In the genomic region with DNA sequence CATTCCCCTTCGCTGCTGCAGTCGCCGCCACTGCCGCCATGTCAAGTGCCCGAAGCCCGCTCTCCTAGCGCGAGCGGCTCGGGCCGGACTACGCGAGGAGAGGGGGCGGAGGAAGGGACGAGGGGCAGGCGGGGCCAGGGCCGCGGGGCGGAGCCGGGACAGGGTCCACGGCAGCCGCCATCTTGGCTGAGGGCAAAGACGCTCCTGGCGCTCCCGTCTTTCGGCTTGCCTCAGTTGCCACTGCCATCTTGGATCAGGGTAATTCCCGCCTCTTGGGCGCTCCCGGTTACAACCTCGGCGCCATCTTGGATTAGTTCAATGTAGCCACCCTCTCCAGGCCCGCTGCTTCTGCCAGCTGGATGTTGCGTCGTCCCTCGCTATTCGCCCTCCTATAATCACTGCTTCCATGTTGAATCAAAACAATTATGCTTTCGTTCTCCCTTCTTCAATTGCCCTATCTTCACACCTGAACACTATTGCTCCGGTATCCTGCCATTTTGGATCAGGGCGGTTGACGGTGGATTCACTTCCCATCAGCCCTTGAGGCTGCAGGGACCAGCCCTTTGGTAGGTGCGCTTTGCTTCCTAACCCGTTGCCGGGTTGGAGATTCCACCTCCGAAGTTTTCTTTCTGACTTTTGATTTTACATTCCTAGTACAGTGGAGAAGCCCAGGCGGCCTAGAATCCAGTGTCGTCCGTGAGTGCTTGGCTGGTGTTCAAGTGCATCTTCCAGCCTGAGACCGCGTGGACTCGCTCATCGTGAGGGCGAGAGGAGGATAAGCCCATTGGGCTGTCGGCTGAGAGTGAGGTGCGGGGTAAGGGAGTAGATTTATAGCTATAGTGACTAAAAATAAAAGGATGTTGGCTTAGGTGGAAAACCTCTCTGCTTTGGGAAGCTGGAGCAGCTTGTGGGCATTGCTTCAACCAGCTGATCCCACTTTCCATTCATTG, we compare ENCODE assay signal across 1 cellular context.
TF ChIP-seq lines count a peak whose summit lies in the region.

A gene with protein sequence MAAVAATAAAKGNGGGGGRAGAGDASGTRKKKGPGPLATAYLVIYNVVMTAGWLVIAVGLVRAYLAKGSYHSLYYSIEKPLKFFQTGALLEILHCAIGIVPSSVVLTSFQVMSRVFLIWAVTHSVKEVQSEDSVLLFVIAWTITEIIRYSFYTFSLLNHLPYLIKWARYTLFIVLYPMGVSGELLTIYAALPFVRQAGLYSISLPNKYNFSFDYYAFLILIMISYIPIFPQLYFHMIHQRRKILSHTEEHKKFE (minus strand): TSS at position 66 of the 950 bp plus-strand sequence. CDS start 26 bp downstream, at position 40.

TF ChIP-seq in HepG2, 621 proteins besides CTCF, POLR2A, EP300 and RAD21 (continued from another document and continues in another):
- TF ChIP-seq, protein P1, sequence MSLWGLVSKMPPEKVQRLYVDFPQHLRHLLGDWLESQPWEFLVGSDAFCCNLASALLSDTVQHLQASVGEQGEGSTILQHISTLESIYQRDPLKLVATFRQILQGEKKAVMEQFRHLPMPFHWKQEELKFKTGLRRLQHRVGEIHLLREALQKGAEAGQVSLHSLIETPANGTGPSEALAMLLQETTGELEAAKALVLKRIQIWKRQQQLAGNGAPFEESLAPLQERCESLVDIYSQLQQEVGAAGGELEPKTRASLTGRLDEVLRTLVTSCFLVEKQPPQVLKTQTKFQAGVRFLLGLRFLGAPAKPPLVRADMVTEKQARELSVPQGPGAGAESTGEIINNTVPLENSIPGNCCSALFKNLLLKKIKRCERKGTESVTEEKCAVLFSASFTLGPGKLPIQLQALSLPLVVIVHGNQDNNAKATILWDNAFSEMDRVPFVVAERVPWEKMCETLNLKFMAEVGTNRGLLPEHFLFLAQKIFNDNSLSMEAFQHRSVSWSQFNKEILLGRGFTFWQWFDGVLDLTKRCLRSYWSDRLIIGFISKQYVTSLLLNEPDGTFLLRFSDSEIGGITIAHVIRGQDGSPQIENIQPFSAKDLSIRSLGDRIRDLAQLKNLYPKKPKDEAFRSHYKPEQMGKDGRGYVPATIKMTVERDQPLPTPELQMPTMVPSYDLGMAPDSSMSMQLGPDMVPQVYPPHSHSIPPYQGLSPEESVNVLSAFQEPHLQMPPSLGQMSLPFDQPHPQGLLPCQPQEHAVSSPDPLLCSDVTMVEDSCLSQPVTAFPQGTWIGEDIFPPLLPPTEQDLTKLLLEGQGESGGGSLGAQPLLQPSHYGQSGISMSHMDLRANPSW (CRISPR knock-in tag; IDR thresholded peaks at IDR 0.05; ENCODE audit: borderline replicate concordance): peak; percentile 18; the same call in 1 of the 2 replicates
- no peak; the same call in 1 of the 2 replicates for TF ChIP-seq CREB3 (CRISPR knock-in tag; IDR thresholded peaks at IDR 0.05)
- TF ChIP-seq MTF2 (CRISPR knock-in tag; IDR thresholded peaks at IDR 0.05; ENCODE audit: borderline replicate concordance): no peak
- peak; percentile 90 for TF ChIP-seq ZMYM4 (CRISPR knock-in tag; IDR thresholded peaks at IDR 0.05)
- TF ChIP-seq RBFOX2 (IDR thresholded peaks at IDR 0.05; ENCODE audit: low read depth, low read length): peak; percentile 97
- no peak for TF ChIP-seq NR3C1 (CRISPR knock-in tag; IDR thresholded peaks at IDR 0.05)
- TF ChIP-seq SRY (CRISPR knock-in tag; IDR thresholded peaks at IDR 0.05): peak; percentile 64; the same call in 1 of the 2 replicates
- peak; percentile 72 for TF ChIP-seq HNRNPK (IDR thresholded peaks at IDR 0.05; ENCODE audit: low read depth, low read length, poor library complexity, severe bottlenecking)
- no peak for TF ChIP-seq ZBTB1 (CRISPR knock-in tag; IDR thresholded peaks at IDR 0.05; ENCODE audit: borderline replicate concordance)
- TF ChIP-seq HOXA3 (CRISPR knock-in tag; IDR thresholded peaks at IDR 0.05): peak; percentile 99
- TF ChIP-seq FOXC1 (CRISPR knock-in tag; IDR thresholded peaks at IDR 0.05; ENCODE audit: borderline replicate concordance): peak; percentile 46; the same call in 1 of the 2 replicates
- no peak for TF ChIP-seq NFATC3 (CRISPR knock-in tag; IDR thresholded peaks at IDR 0.05)
- no peak for TF ChIP-seq KDM6A (CRISPR knock-in tag; IDR thresholded peaks at IDR 0.05; ENCODE audit: low read depth)
- TF ChIP-seq ZNF224 (CRISPR knock-in tag; IDR thresholded peaks at IDR 0.05): no peak
- no peak for TF ChIP-seq ZKSCAN1 (IDR thresholded peaks at IDR 0.05; ENCODE audit: low read length)
- no peak for TF ChIP-seq BHLHE40 (IDR thresholded peaks at IDR 0.05; ENCODE audit: low read length)
- TF ChIP-seq SETDB1 (CRISPR knock-in tag; IDR thresholded peaks at IDR 0.05; ENCODE audit: borderline replicate concordance): no peak
- TF ChIP-seq GLMP (CRISPR knock-in tag; IDR thresholded peaks at IDR 0.05; ENCODE audit: borderline replicate concordance): no peak
- TF ChIP-seq ZNF770 (CRISPR knock-in tag; IDR thresholded peaks at IDR 0.05): peak; percentile 40; the same call in 1 of the 2 replicates
- TF ChIP-seq ZNF788 (CRISPR knock-in tag; IDR thresholded peaks at IDR 0.05; ENCODE audit: borderline replicate concordance): peak; percentile 78; the same call in 1 of the 2 replicates
- TF ChIP-seq MAZ (IDR thresholded peaks at IDR 0.05; ENCODE audit: borderline replicate concordance, low read depth, low read length): peak; percentile 74
- peak; percentile 73 for TF ChIP-seq MAZ (CRISPR knock-in tag; IDR thresholded peaks at IDR 0.05; ENCODE audit: low read depth)
- TF ChIP-seq TSC22D2 (CRISPR knock-in tag; IDR thresholded peaks at IDR 0.05; ENCODE audit: borderline replicate concordance): no peak; the same call in 1 of the 2 replicates
- no peak; the same call in 1 of the 2 replicates for TF ChIP-seq MED1 (CRISPR knock-in tag; IDR thresholded peaks at IDR 0.05)
- peak; percentile 40; the same call in 1 of the 2 replicates for TF ChIP-seq CHD2 (IDR thresholded peaks at IDR 0.05; ENCODE audit: low read depth, low read length)
- TF ChIP-seq PAX8 (CRISPR knock-in tag; IDR thresholded peaks at IDR 0.05; ENCODE audit: borderline replicate concordance): no peak
- TF ChIP-seq RFX1 (IDR thresholded peaks at IDR 0.05): no peak
- no peak for TF ChIP-seq IKZF1 (IDR thresholded peaks at IDR 0.05)
- no peak; the same call in 1 of the 2 replicates for TF ChIP-seq ZNF33B (CRISPR knock-in tag; IDR thresholded peaks at IDR 0.05)
- peak; percentile 47; the same call in 1 of the 2 replicates for TF ChIP-seq FOXA3 (CRISPR knock-in tag; IDR thresholded peaks at IDR 0.05)
- peak; percentile 49; the same call in 1 of the 2 replicates for TF ChIP-seq ZNF747 (CRISPR knock-in tag; IDR thresholded peaks at IDR 0.05; ENCODE audit: borderline replicate concordance)
- 0 out of 2 replicates have a peak, but pooled peaks have one; percentile 60 for TF ChIP-seq ZNF670 (CRISPR knock-in tag; IDR thresholded peaks at IDR 0.05; ENCODE audit: borderline replicate concordance)
- no peak for TF ChIP-seq SCMH1 (CRISPR knock-in tag; IDR thresholded peaks at IDR 0.05; ENCODE audit: borderline replicate concordance)
- no peak for TF ChIP-seq ZBTB8A (CRISPR knock-in tag; IDR thresholded peaks at IDR 0.05; ENCODE audit: borderline replicate concordance, low read depth)
- TF ChIP-seq MLLT10 (CRISPR knock-in tag; IDR thresholded peaks at IDR 0.05): no peak
- peak; percentile 83; the same call in 1 of the 2 replicates for TF ChIP-seq TMF1 (CRISPR knock-in tag; IDR thresholded peaks at IDR 0.05; ENCODE audit: low read depth)
- no peak for TF ChIP-seq ZNF660 (CRISPR knock-in tag; IDR thresholded peaks at IDR 0.05; ENCODE audit: borderline replicate concordance, low read depth)
- no peak for TF ChIP-seq CC2D1A (CRISPR knock-in tag; IDR thresholded peaks at IDR 0.05)
- TF ChIP-seq ZNF687 (CRISPR knock-in tag; IDR thresholded peaks at IDR 0.05): peak; percentile 91
- TF ChIP-seq, protein P2, sequence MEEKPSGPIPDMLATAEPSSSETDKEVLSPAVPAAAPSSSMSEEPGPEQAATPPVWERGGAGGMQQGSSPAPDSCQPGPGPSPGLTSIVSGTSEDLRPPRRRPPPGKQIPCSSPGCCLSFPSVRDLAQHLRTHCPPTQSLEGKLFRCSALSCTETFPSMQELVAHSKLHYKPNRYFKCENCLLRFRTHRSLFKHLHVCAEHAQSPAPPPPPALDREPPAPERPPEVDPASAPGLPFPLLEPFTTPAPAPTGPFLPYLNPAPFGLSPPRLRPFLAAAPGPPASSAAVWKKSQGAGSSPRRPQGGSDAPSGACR (CRISPR knock-in tag; IDR thresholded peaks at IDR 0.05): peak; percentile 25; the same call in 1 of the 2 replicates
- TF ChIP-seq NFYC (CRISPR knock-in tag; IDR thresholded peaks at IDR 0.05): peak; percentile 44; the same call in 1 of the 2 replicates
- TF ChIP-seq, protein P3, sequence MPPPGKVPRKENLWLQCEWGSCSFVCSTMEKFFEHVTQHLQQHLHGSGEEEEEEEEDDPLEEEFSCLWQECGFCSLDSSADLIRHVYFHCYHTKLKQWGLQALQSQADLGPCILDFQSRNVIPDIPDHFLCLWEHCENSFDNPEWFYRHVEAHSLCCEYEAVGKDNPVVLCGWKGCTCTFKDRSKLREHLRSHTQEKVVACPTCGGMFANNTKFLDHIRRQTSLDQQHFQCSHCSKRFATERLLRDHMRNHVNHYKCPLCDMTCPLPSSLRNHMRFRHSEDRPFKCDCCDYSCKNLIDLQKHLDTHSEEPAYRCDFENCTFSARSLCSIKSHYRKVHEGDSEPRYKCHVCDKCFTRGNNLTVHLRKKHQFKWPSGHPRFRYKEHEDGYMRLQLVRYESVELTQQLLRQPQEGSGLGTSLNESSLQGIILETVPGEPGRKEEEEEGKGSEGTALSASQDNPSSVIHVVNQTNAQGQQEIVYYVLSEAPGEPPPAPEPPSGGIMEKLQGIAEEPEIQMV (CRISPR knock-in tag; IDR thresholded peaks at IDR 0.05; ENCODE audit: low read depth): no peak
- TF ChIP-seq HNF4A (CRISPR knock-in tag; IDR thresholded peaks at IDR 0.05): peak; percentile 53
- no peak for TF ChIP-seq ZNF550 (CRISPR knock-in tag; IDR thresholded peaks at IDR 0.05; ENCODE audit: borderline replicate concordance)
- peak; percentile 84 for TF ChIP-seq TAF1 (CRISPR knock-in tag; IDR thresholded peaks at IDR 0.05)
- TF ChIP-seq RAD51 (IDR thresholded peaks at IDR 0.05; ENCODE audit: borderline replicate concordance): no peak
- TF ChIP-seq KDM5A (IDR thresholded peaks at IDR 0.05; ENCODE audit: borderline replicate concordance, low read length): peak; percentile 57; the same call in 1 of the 2 replicates
- no peak for TF ChIP-seq ZNF431 (CRISPR knock-in tag; IDR thresholded peaks at IDR 0.05; ENCODE audit: borderline replicate concordance, low read depth)
- 0 out of 2 replicates have a peak, but pooled peaks have one; percentile 35 for TF ChIP-seq LCORL (IDR thresholded peaks at IDR 0.05)
- peak; percentile 88 for TF ChIP-seq LCORL (CRISPR knock-in tag; IDR thresholded peaks at IDR 0.05)
- peak; percentile 31; the same call in 1 of the 2 replicates for TF ChIP-seq NCOR1 (IDR thresholded peaks at IDR 0.05; ENCODE audit: borderline replicate concordance, low read length)
